In the genomic region with DNA sequence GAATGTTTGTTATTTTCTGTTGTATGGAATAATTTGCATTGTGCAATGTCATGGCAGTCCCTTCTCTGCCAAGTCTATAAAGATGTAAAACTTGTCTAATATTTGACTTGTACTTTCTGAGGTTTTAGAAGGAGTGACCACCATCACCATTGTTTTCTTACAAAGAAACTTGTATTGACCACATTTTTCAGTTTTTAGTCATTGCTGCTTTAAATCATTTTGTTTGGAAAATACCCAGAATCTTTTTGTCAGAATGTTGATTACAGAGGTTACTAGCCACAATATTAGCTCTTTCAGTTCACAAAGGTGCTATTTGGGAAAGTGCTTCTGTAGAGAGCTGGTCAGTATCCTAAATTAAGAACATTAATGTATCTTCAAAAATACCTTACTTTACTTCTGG, we compare ENCODE assay signal across 15 cellular contexts.
DNase-seq lines count a peak whose midpoint lies in the region; ATAC-seq, FAIRE-seq and TF ChIP-seq lines count a peak whose summit lies in the region.
"Had no signal": no experiment of that assay in that cellular context is flagged by ENCODE, and none has a peak within 500 bp of the region (broad histone marks: within the 10 kb centered on the region; RNA-seq: fewer than 3 reads in every experiment).

No MANE protein-coding gene starts in this region.

- no peak overlapping the region for H3K4me2 ChIP-seq in HepG2 (ENCODE audit: low read depth, low read length)
- H3K4me2 ChIP-seq: BLaER1 had no signal

- H3K27ac ChIP-seq in HepG2 (ENCODE audit: extremely low read length, insufficient read depth, low read length) (no peak overlapping the region), caudate nucleus (ENCODE audit: low read depth, low read length) (no peak overlapping the region)
- H3K27ac ChIP-seq: BLaER1, neutrophil had no signal

- no peak for TF ChIP-seq EP300 in HepG2 (IDR thresholded peaks at IDR 0.05; ENCODE audit: low read depth in 2 of 2, low read length in 2 of 2)
- TF ChIP-seq EP300 in HepG2 (CRISPR knock-in tag; IDR thresholded peaks at IDR 0.05; ENCODE audit: borderline replicate concordance): no peak

- BruUV-seq in HepG2 (replicated peaks; lab: Mats Ljungman, UMichigan): no TSS peak

- no peak overlapping the region for H2AFZ ChIP-seq in HepG2 (ENCODE audit: low read length)

- no peak for TF ChIP-seq CTCF in HepG2 (CRISPR knock-in tag; IDR thresholded peaks at IDR 0.05)

- DNase-seq in HS-27A (ENCODE audit: low read depth): peak; percentile 5
- no peak for DNase-seq in HepG2 (ENCODE audit: low spot score)
- no peak for DNase-seq in caudate nucleus (lab: John Stamatoyannopoulos, UW)
- no peak for DNase-seq in hypothalamus (lab: John Stamatoyannopoulos, UW)
- DNase-seq in NCI-H2227 treated with DMSO at 0.1 percent for 48 hours (lab: John Stamatoyannopoulos, UW): no peak
- DNase-seq: activated CD8-positive, alpha-beta memory T cell treated with anti-CD3 and anti-CD28 coated beads, Interleukin-2, amount 50 U/mL, for 48 hours; effector CD8-positive, alpha-beta T cell; NCI-H2107 had no signal

- ATAC-seq in GM18520 (IDR thresholded peaks at IDR 0.05; ENCODE audit: unreplicated experiment) (peak; percentile 87), GM21447 (IDR thresholded peaks at IDR 0.05; ENCODE audit: unreplicated experiment) (peak; percentile 73), HG03025 (IDR thresholded peaks at IDR 0.05; ENCODE audit: low FRiP score, unreplicated experiment) (peak; percentile 55), HepG2 (no peak)
- ATAC-seq: left lobe of liver had no signal

- no peak for TF ChIP-seq POLR2A in HepG2 (IDR thresholded peaks at IDR 0.05; ENCODE audit: insufficient read depth in 1 of 2, low read depth in 2 of 2, low read length in 2 of 2)

- no peaks in the 10 kb centered on the region for H3K79me2 ChIP-seq in HepG2 (ENCODE audit: insufficient read depth, low read length)

- CTCF ChIA-PET in HepG2 (lab: Yijun Ruan, JAX; ENCODE audit: low intra/inter-chr PET ratio, low total read pairs): no interaction called here

- H3K9me3 ChIP-seq in HepG2 (ENCODE audit: low read length): no peaks in the 10 kb centered on the region
- H3K9me3 ChIP-seq: BLaER1, neutrophil had no signal

- H3K4me3 ChIP-seq in HepG2 (replicated peaks in 1 of 3; ENCODE audit: insufficient read depth in 1 of 3, low read depth in 2 of 3, low read length in 3 of 3): no peak overlapping the region
- H3K4me3 ChIP-seq: BLaER1 had no signal

- POLR2A ChIA-PET in HepG2 (lab: Yijun Ruan, JAX): no interaction called here

- in situ Hi-C loops in HepG2 (cut with HindIII; ENCODE audit: extremely low pct_ligation_motif_present, low pct_unique_long_range_greater_than_20kb): no loop called here

- no peaks in the 10 kb centered on the region for H4K20me1 ChIP-seq in HepG2 (ENCODE audit: insufficient read depth, low read length)
- H4K20me1 ChIP-seq: BLaER1 had no signal

- H3K4me1 ChIP-seq in HepG2 (ENCODE audit: insufficient read depth, low read length): no peaks in the 10 kb centered on the region
- H3K4me1 ChIP-seq: BLaER1 had no signal

- H3K27me3 ChIP-seq in HepG2 (ENCODE audit: control insufficient read depth in 1 of 2, insufficient read depth in 2 of 2, low read length in 2 of 2): no peaks in the 10 kb centered on the region
- H3K27me3 ChIP-seq: BLaER1, neutrophil had no signal

- FAIRE-seq in HepG2 (lab: Jason Lieb, UNC): no peak
- FAIRE-seq: TTC549 had no signal

- H3K9ac ChIP-seq in HepG2 (ENCODE audit: insufficient read depth, low read depth, low read length): no peak overlapping the region
- H3K9ac ChIP-seq: BLaER1 had no signal

- TF ChIP-seq RAD21 in HepG2 (CRISPR knock-in tag; IDR thresholded peaks at IDR 0.05): no peak

- intact Hi-C loops in HepG2 (cut with micrococcal nuclease; ENCODE audit: unreplicated experiment): no loop called here

- H3K36me3 ChIP-seq in HepG2 (replicated peaks in 1 of 2; ENCODE audit: control insufficient read depth in 1 of 2, insufficient read depth in 2 of 2, low read length in 2 of 2): no peaks in the 10 kb centered on the region
- H3K36me3 ChIP-seq: BLaER1, neutrophil had no signal

TF ChIP-seq in HepG2, 621 proteins besides CTCF, POLR2A, EP300 and RAD21:
- TF ChIP-seq TEAD2 (CRISPR knock-in tag; IDR thresholded peaks at IDR 0.05) (no peak), KDM5B (CRISPR knock-in tag; IDR thresholded peaks at IDR 0.05; ENCODE audit: borderline replicate concordance) (no peak), HIVEP1 (CRISPR knock-in tag; IDR thresholded peaks at IDR 0.05) (no peak), ZBTB7B (CRISPR knock-in tag; IDR thresholded peaks at IDR 0.05) (no peak), BRCA1 (CRISPR knock-in tag; IDR thresholded peaks at IDR 0.05) (no peak)
- TF ChIP-seq, protein P1, sequence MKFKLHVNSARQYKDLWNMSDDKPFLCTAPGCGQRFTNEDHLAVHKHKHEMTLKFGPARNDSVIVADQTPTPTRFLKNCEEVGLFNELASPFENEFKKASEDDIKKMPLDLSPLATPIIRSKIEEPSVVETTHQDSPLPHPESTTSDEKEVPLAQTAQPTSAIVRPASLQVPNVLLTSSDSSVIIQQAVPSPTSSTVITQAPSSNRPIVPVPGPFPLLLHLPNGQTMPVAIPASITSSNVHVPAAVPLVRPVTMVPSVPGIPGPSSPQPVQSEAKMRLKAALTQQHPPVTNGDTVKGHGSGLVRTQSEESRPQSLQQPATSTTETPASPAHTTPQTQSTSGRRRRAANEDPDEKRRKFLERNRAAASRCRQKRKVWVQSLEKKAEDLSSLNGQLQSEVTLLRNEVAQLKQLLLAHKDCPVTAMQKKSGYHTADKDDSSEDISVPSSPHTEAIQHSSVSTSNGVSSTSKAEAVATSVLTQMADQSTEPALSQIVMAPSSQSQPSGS (CRISPR knock-in tag; IDR thresholded peaks at IDR 0.05): no peak
